10 cellular contexts compared by ENCODE assay signal in genomic region chr9:12813960-12814876, GRCh38. TPM values are rescaled to one million over a fixed set of nuclear protein-coding genes. Genes with fewer than 3 reads are reported as not detected.
A peak's percentile ranks its signal among the peaks of the same experiment; 100 is the strongest.
DNase-seq lines count a peak whose midpoint lies in the region; ATAC-seq, FAIRE-seq and TF ChIP-seq lines count a peak whose summit lies in the region.
"Had no signal": no experiment of that assay in that cellular context is flagged by ENCODE, and none has a peak within 500 bp of the region (broad histone marks: within the 10 kb centered on the region; RNA-seq: fewer than 3 reads in every experiment).

No MANE protein-coding gene starts in this region.

- DNase-seq in NCI-H510A treated with DMSO at 0.1 percent for 48 hours (lab: John Stamatoyannopoulos, UW): peak; percentile 88
- DNase-seq in NCI-H510A (lab: John Stamatoyannopoulos, UW): no peak
- peak; percentile 82 for DNase-seq in NCI-H2227 treated with DMSO at 0.1 percent for 48 hours (lab: John Stamatoyannopoulos, UW)
- DNase-seq in bronchial epithelial cell (ENCODE audit: low read depth): peak; percentile 100
- peak in 1 of 2 donors; percentile 35 for DNase-seq in left lung
- peak; percentile 26 to 65 for DNase-seq in tibial nerve (ENCODE audit: low spot score in 2 of 2)
- DNase-seq in cortex of kidney (lab: John Stamatoyannopoulos, UW): no peak
- no peak for DNase-seq in GM19238 (ENCODE audit: insufficient read length, low spot score)
- DNase-seq: activated B cell treated with CpG ODN at 0.5 μM for 24 hours had no signal

- TF ChIP-seq CTCF in bronchial epithelial cell (IDR thresholded peaks at IDR 0.05; ENCODE audit: insufficient read depth, low read length, severe bottlenecking) (peak; percentile 27), left lung (IDR thresholded peaks at IDR 0.05) (peak; percentile 12 to 26), tibial nerve (IDR thresholded peaks at IDR 0.05) (peak; percentile 8 to 58 (median 34))

- peaks cover 3% of the 10 kb centered on the region for H3K36me3 ChIP-seq in bronchial epithelial cell (ENCODE audit: control insufficient read depth, insufficient read depth, low read length)
- no peaks in the 10 kb centered on the region for H3K36me3 ChIP-seq in left lung
- H3K36me3 ChIP-seq in tibial nerve: no peaks in the 10 kb centered on the region

- H3K27ac ChIP-seq in left lung (peak overlapping the region; percentile 72 to 81), tibial nerve (peak overlapping the region; percentile 21 to 88 (median 76))

- H3K9me3 ChIP-seq in left lung (no peaks in the 10 kb centered on the region), tibial nerve (no peaks in the 10 kb centered on the region)

- peak; percentile 71 for ATAC-seq in left lung

- TF ChIP-seq POLR2A in tibial nerve (IDR thresholded peaks at IDR 0.05): no peak

- H3K27me3 ChIP-seq in bronchial epithelial cell (ENCODE audit: control insufficient read depth, insufficient read depth, low read length) (no peaks in the 10 kb centered on the region), left lung (no peaks in the 10 kb centered on the region), tibial nerve (no peaks in the 10 kb centered on the region)

- H3K4me3 ChIP-seq in bronchial epithelial cell (ENCODE audit: low read depth, low read length) (peak overlapping the region; percentile 25), left lung (no peak overlapping the region), tibial nerve (no peak overlapping the region)

- FAIRE-seq in bronchial epithelial cell (lab: Jason Lieb, UNC): peak; percentile 72

- WGBS in tibial nerve, 2 donors: 6 to 17% methylated on average over 6 of the region's 6 CpGs

- peak; percentile 45 to 81 for TF ChIP-seq EP300 in tibial nerve (IDR thresholded peaks at IDR 0.05)

- peaks cover 5 to 12% of the 10 kb centered on the region in 2 donors for H3K4me1 ChIP-seq in left lung
- H3K4me1 ChIP-seq in tibial nerve: peaks cover 0 to 73% (median 14%) of the 10 kb centered on the region in 4 donors

- intact Hi-C loops in left lung (cut with DNase I): no loop called here

RNA-seq across cellular contexts. Expression of gene LURAP1L, which starts 39.4 kb away (rescaled TPM):
- total RNA-seq in bronchial epithelial cell (43.7 and 56.5 TPM in 2 replicates), left lung (10 to 100 TPM; 37.7 to 37.8 TPM), tibial nerve (10 to 100 TPM; 12.5 to 22.8 (median 14.3) TPM)
- total RNA-seq: activated B cell treated with CpG ODN at 0.5 μM for 24 hours, B cell had no signal

Comparison
In these comparisons a context has a peak if more than half of its experiments do, and no peak if none do; other contexts are left out.
1. DNase-seq: peak in NCI-H510A treated with DMSO at 0.1 percent for 48 hours (single experiment), NCI-H2227 treated with DMSO at 0.1 percent for 48 hours (single experiment), bronchial epithelial cell (single experiment) and tibial nerve (2 of 2); none in NCI-H510A (single experiment), cortex of kidney (single experiment) and GM19238 (single experiment).
2. Peak in every context shown above with its lines, with median percentiles within 50 percentile points of each other: CTCF ChIP-seq.